ENCODE assay signal across 8 cellular contexts in genomic region chr14:103527408-103528157, GRCh38. TPM values are rescaled to one million over a fixed set of nuclear protein-coding genes. Genes with fewer than 3 reads are reported as not detected.
DNase-seq lines count a peak whose midpoint lies in the region; ATAC-seq and TF ChIP-seq lines count a peak whose summit lies in the region.

No MANE protein-coding gene starts in this region.

- WGBS in gastroesophageal sphincter (ENCODE audit: low coverage in 1 of 2), 2 donors: 73 to 80% methylated on average over 3 to 9 of the region's 14 CpGs

- POLR2A ChIA-PET in activated CD4-positive, alpha-beta T cell treated with anti-CD3 and anti-CD28 coated beads for 36 hours (lab: Charles Lee): interaction anchor here (0.6 to 1.4 kb wide), 2 partner anchors 24 to 34 kb away, joined by 3 read pairs; partner anchors contain the start of gene BAG5

- peak overlapping the region; percentile 96 for H3K4me3 Mint-ChIP-seq in activated CD4-positive, alpha-beta T cell treated with anti-CD3 and anti-CD28 coated beads for 36 hours
- peak overlapping the region; percentile 94 to 97 for H3K4me3 Mint-ChIP-seq in stimulated activated naive B cell treated with anti-CD40 and anti-IgM and Interleukin-4, amounts not matched to agents 10 μg/mL and 1 μg/mL and 100 μg/mL, for 72 hours

- H3K4me1 ChIP-seq in gastroesophageal sphincter: peaks cover 2 to 86% (median 46%) of the 10 kb centered on the region in 3 donors

- H3K9me3 ChIP-seq in gastroesophageal sphincter: no peaks in the 10 kb centered on the region

- H3K4me1 Mint-ChIP-seq in activated CD4-positive, alpha-beta T cell treated with anti-CD3 and anti-CD28 coated beads for 36 hours: peaks cover 33% of the 10 kb centered on the region
- H3K4me1 Mint-ChIP-seq in stimulated activated naive B cell treated with anti-CD40 and anti-IgM and Interleukin-4, amounts not matched to agents 10 μg/mL and 1 μg/mL and 100 μg/mL, for 72 hours: peaks cover 44 to 69% of the 10 kb centered on the region in 2 donors

- ATAC-seq in activated CD4-positive, alpha-beta T cell treated with anti-CD3 and anti-CD28 coated beads for 36 hours: peak; percentile 57
- ATAC-seq in HG02588 (IDR thresholded peaks at IDR 0.05; ENCODE audit: unreplicated experiment): peak; percentile 46
- no peak for ATAC-seq in gastroesophageal sphincter
- peak; percentile 93 for ATAC-seq in stimulated activated naive B cell treated with anti-CD40 and anti-IgM and Interleukin-4, amounts not matched to agents 10 μg/mL and 1 μg/mL and 100 μg/mL, for 72 hours (replicated peaks)

- H3K27me3 Mint-ChIP-seq in activated CD4-positive, alpha-beta T cell treated with anti-CD3 and anti-CD28 coated beads for 36 hours: peaks cover 6% of the 10 kb centered on the region
- H3K27me3 Mint-ChIP-seq in stimulated activated naive B cell treated with anti-CD40 and anti-IgM and Interleukin-4, amounts not matched to agents 10 μg/mL and 1 μg/mL and 100 μg/mL, for 72 hours: no peaks in the 10 kb centered on the region

- DNase-seq in activated CD4-positive, alpha-beta T cell treated with anti-CD3 and anti-CD28 coated beads for 36 hours: peak; percentile 66
- DNase-seq in activated CD4-positive, alpha-beta T cell treated with anti-CD3 and anti-CD28 coated beads for 4 hours: no peak
- DNase-seq in T1000 (lab: John Stamatoyannopoulos, UW) (peak; percentile 76), occipital lobe (lab: John Stamatoyannopoulos, UW) (no peak), RKO (ENCODE audit: low spot score) (no peak)
- DNase-seq in stimulated activated naive B cell treated with anti-CD40 and anti-IgM and Interleukin-4, amounts not matched to agents 10 μg/mL and 1 μg/mL and 100 μg/mL, for 72 hours: peak; percentile 92

- TF ChIP-seq POLR2A in gastroesophageal sphincter (IDR thresholded peaks at IDR 0.05): no peak

- intact Hi-C loops in activated CD4-positive, alpha-beta T cell treated with anti-CD3 and anti-CD28 coated beads for 36 hours (cut with DNase I, micrococcal nuclease): loop anchor here (2.0 to 10.0 kb wide), 2 partner anchors 35 to 453 kb away; partner anchors contain the start of genes BAG5 (in 1 of the 2) and COA8 (in 1 of the 2)

- H3K36me3 Mint-ChIP-seq in activated CD4-positive, alpha-beta T cell treated with anti-CD3 and anti-CD28 coated beads for 36 hours (ENCODE audit: low read depth): peaks cover 11% of the 10 kb centered on the region
- peaks cover 19 to 20% of the 10 kb centered on the region in 2 donors for H3K36me3 Mint-ChIP-seq in stimulated activated naive B cell treated with anti-CD40 and anti-IgM and Interleukin-4, amounts not matched to agents 10 μg/mL and 1 μg/mL and 100 μg/mL, for 72 hours

- peaks cover 0 to 25% of the 10 kb centered on the region in 2 donors for H3K36me3 ChIP-seq in gastroesophageal sphincter

- TF ChIP-seq CTCF in gastroesophageal sphincter (IDR thresholded peaks at IDR 0.05): no peak

- H3K4me3 ChIP-seq in gastroesophageal sphincter: no peak overlapping the region

- H3K27ac ChIP-seq in gastroesophageal sphincter: peak overlapping the region in 3 of 4 donors; percentile 90 to 92 (median 90)

- TF ChIP-seq EP300 in gastroesophageal sphincter (IDR thresholded peaks at IDR 0.05): no peak

- peak overlapping the region; percentile 38 for H3K27ac Mint-ChIP-seq in activated CD4-positive, alpha-beta T cell treated with anti-CD3 and anti-CD28 coated beads for 36 hours
- peak overlapping the region; percentile 96 for H3K27ac Mint-ChIP-seq in stimulated activated naive B cell treated with anti-CD40 and anti-IgM and Interleukin-4, amounts not matched to agents 10 μg/mL and 1 μg/mL and 100 μg/mL, for 72 hours

- H3K27me3 ChIP-seq in gastroesophageal sphincter: no peaks in the 10 kb centered on the region

- H3K9me3 Mint-ChIP-seq in activated CD4-positive, alpha-beta T cell treated with anti-CD3 and anti-CD28 coated beads for 36 hours (ENCODE audit: low read depth): no peaks in the 10 kb centered on the region
- no peaks in the 10 kb centered on the region for H3K9me3 Mint-ChIP-seq in stimulated activated naive B cell treated with anti-CD40 and anti-IgM and Interleukin-4, amounts not matched to agents 10 μg/mL and 1 μg/mL and 100 μg/mL, for 72 hours

- CTCF ChIA-PET in activated CD4-positive, alpha-beta T cell treated with anti-CD3 and anti-CD28 coated beads for 36 hours (lab: Charles Lee): interaction anchor here (0.6 to 2.6 kb wide), 2 partner anchors 9 to 1223 kb away, joined by 4 to 10 read pairs; no protein-coding TSS in a partner anchor

RNA-seq across cellular contexts. Expression of gene TRMT61A, which starts 1.4 kb away (rescaled TPM):
- 1 to 10 TPM; 8.8 to 9.0 TPM for total RNA-seq in activated CD4-positive, alpha-beta T cell treated with anti-CD3 and anti-CD28 coated beads for 36 hours
- 10 to 100 TPM; 22.5 to 45.2 (median 30.9) TPM for total RNA-seq in gastroesophageal sphincter
- 5.9 TPM for total RNA-seq in occipital lobe

RNA-seq across cellular contexts. Expression of gene CKB, which starts 5.0 kb away (rescaled TPM):
- 1 to 10 TPM; 3.4 to 4.0 TPM for total RNA-seq in activated CD4-positive, alpha-beta T cell treated with anti-CD3 and anti-CD28 coated beads for 36 hours
- total RNA-seq in gastroesophageal sphincter: 1,000 to 10,000 TPM in 2 of 4 donors, 100 to 1,000 TPM in 2; 453 to 1,624 (median 922) TPM
- 278 TPM for total RNA-seq in occipital lobe

RNA-seq across cellular contexts. Expression of gene BAG5, which starts 34.9 kb away (rescaled TPM):
- 10 to 100 TPM; 24.2 to 25.1 TPM for total RNA-seq in activated CD4-positive, alpha-beta T cell treated with anti-CD3 and anti-CD28 coated beads for 36 hours
- total RNA-seq in gastroesophageal sphincter (10 to 100 TPM; 31.1 to 41.3 (median 38.5) TPM), occipital lobe (46.6 TPM)

RNA-seq across cellular contexts. Expression of gene COA8, which starts 35.2 kb away (rescaled TPM):
- total RNA-seq in activated CD4-positive, alpha-beta T cell treated with anti-CD3 and anti-CD28 coated beads for 36 hours: 10 to 100 TPM; 39.6 to 41.7 TPM
- total RNA-seq in gastroesophageal sphincter (10 to 100 TPM; 25.8 to 41.4 (median 28.4) TPM), occipital lobe (27.5 TPM)

Comparison
In these comparisons a context has a peak if more than half of its experiments do, and no peak if none do; other contexts are left out.
1. DNase-seq: peak in activated CD4-positive, alpha-beta T cell treated with anti-CD3 and anti-CD28 coated beads for 36 hours (single experiment), T1000 (single experiment) and stimulated activated naive B cell treated with anti-CD40 and anti-IgM and Interleukin-4, amounts not matched to agents 10 μg/mL and 1 μg/mL and 100 μg/mL, for 72 hours (single experiment); none in activated CD4-positive, alpha-beta T cell treated with anti-CD3 and anti-CD28 coated beads for 4 hours (0 of 2), occipital lobe (single experiment) and RKO (single experiment).
2. RNA of gene CKB, which starts 5.0 kb away (total RNA-seq): 453 to 1,624 TPM in gastroesophageal sphincter and 278 TPM in occipital lobe (single experiment); 3.4 to 4.0 TPM in activated CD4-positive, alpha-beta T cell treated with anti-CD3 and anti-CD28 coated beads for 36 hours; every median in the first group is over 10 times any median in the second.